Comparison of ENCODE assay signal across 17 cellular contexts in the genomic region with DNA sequence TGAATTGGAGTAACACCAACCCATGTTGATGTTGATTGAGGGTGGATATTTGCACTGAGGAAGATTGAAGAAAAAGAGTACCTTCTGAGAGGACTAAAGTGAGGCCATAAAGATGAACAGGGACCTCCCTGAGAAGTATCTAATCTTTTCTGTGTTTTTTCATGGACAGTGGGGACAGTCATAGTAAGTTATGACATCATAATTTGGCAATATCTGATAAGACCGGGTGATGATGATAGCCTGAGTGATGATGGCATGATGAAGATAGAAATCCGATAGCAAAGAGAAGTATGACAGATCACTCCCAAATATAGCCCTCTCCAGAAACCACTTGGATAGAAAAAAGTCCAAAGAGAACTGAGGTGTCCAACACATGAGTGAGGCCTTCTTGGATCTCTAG. TPM values are rescaled to one million over a fixed set of nuclear protein-coding genes. Genes with fewer than 3 reads are reported as not detected.
A peak's percentile ranks its signal among the peaks of the same experiment; 100 is the strongest.
DNase-seq lines count a peak whose midpoint lies in the region; ATAC-seq, FAIRE-seq and TF ChIP-seq lines count a peak whose summit lies in the region.
"Had no signal": no experiment of that assay in that cellular context is flagged by ENCODE, and none has a peak within 500 bp of the region (broad histone marks: within the 10 kb centered on the region; RNA-seq: fewer than 3 reads in every experiment).

No MANE protein-coding gene starts in this region.

- H3K4me2 ChIP-seq in K562 (ENCODE audit: insufficient read depth, low read length), result no peak overlapping the region
- H3K4me2 ChIP-seq in PC-3 (ENCODE audit: low read length), result no peak overlapping the region
- H3K4me2 ChIP-seq: GM23338 had no signal

- H3K27me3 Mint-ChIP-seq in neural crest cell (ENCODE audit: low read depth), result peaks cover 6% of the 10 kb centered on the region

- H3K27ac Mint-ChIP-seq in neural crest cell (ENCODE audit: unreplicated experiment), result no peak overlapping the region
- H3K27ac Mint-ChIP-seq: CD8-positive, alpha-beta T cell; GM23338; H9; HFFc6 had no signal

- TF ChIP-seq POLR2A in K562 (conservative IDR thresholded peaks at IDR 0.05), result no peak

- peaks cover 15 to 17% of the 10 kb centered on the region in 2 experiments for H3K36me3 ChIP-seq in HEK293 (ENCODE audit: control insufficient read depth in 2 of 2, insufficient read depth in 1 of 2, low read length in 2 of 2)
- peaks cover 26% of the 10 kb centered on the region for H3K36me3 ChIP-seq in K562 (ENCODE audit: control insufficient read depth, insufficient read depth, low read length)
- H3K36me3 ChIP-seq in MG63, result peaks cover 25% of the 10 kb centered on the region
- H3K36me3 ChIP-seq in PC-3 (ENCODE audit: low read depth, low read length), result peaks cover 14% of the 10 kb centered on the region

- BruUV-seq in K562 (replicated peaks; lab: Mats Ljungman, UMichigan) (no TSS peak), PC-3 (replicated peaks; lab: Mats Ljungman, UMichigan) (no TSS peak)

- WGBS in K562 (ENCODE audit: insufficient coverage, low coverage, missing lambda C conversion rate), result 41% methylated on average over 2 of the region's 2 CpGs

- H4K20me1 ChIP-seq in K562 (replicated peaks; ENCODE audit: control insufficient read depth, insufficient read depth, low read length), result peaks cover 9% of the 10 kb centered on the region
- H4K20me1 ChIP-seq in PC-3 (ENCODE audit: low read length), result peaks cover 14% of the 10 kb centered on the region

- H3K9me3 ChIP-seq in HEK293 (ENCODE audit: control insufficient read depth, insufficient read depth, low read depth, low read length) (no peaks in the 10 kb centered on the region), K562 (replicated peaks; ENCODE audit: control insufficient read depth, insufficient read depth, low read depth, low read length) (peaks cover 6% of the 10 kb centered on the region), MG63 (no peaks in the 10 kb centered on the region), PC-3 (ENCODE audit: low read length) (no peaks in the 10 kb centered on the region)
- H3K9me3 ChIP-seq: Caco-2 had no signal

- FAIRE-seq in K562 (lab: Jason Lieb, UNC), result no peak
- FAIRE-seq: G401.6, GM19239 had no signal

- peak overlapping the region; percentile 35 for H3K4me3 Mint-ChIP-seq in neural crest cell
- H3K4me3 Mint-ChIP-seq: CD8-positive, alpha-beta T cell; GM23338; H9; HFFc6 had no signal

- H3K9me1 ChIP-seq in K562 (ENCODE audit: control insufficient read depth, insufficient read depth, low read length), result no peaks in the 10 kb centered on the region

- peaks cover 16% of the 10 kb centered on the region for H3K4me1 Mint-ChIP-seq in neural crest cell

- CTCF ChIA-PET in HEK293 (lab: Yijun Ruan, JAX), result no interaction called here
- CTCF ChIA-PET in K562 (lab: Yijun Ruan, JAX; ENCODE audit: low intra/inter-chr PET ratio), result no interaction called here
- CTCF ChIA-PET in PC-3 (lab: Charles Lee), result no interaction called here

- H3K79me2 ChIP-seq in K562 (ENCODE audit: control insufficient read depth, insufficient read depth, low read length) (peaks cover 34% of the 10 kb centered on the region), PC-3 (ENCODE audit: low read length) (peaks cover 35% of the 10 kb centered on the region)

- peaks cover 4% of the 10 kb centered on the region for H3K36me3 Mint-ChIP-seq in neural crest cell (ENCODE audit: low read depth)

- H2AFZ ChIP-seq in K562 (ENCODE audit: low read depth, low read length), result no peak overlapping the region
- H2AFZ ChIP-seq in PC-3 (ENCODE audit: low read length), result no peak overlapping the region
- H2AFZ ChIP-seq: GM23338 had no signal

- DNase-seq in K562 (ENCODE audit: extremely low read depth in 1 of 4, low spot score in 3 of 4), result no peak
- no peak for DNase-seq in neural crest cell (ENCODE audit: low read depth, low spot score)
- no peak for DNase-seq in MG63
- no peak for DNase-seq in PC-3
- DNase-seq: C1 segment of cervical spinal cord; Caco-2; CD8-positive, alpha-beta T cell; DMS153; DND-41; H9; HFFc6 had no signal

- H3K27ac ChIP-seq in HEK293 (ENCODE audit: extremely low read depth, low read depth, low read length) (no peak overlapping the region), K562 (ENCODE audit: extremely low read depth, low read depth, low read length) (no peak overlapping the region), PC-3 (ENCODE audit: low read length) (no peak overlapping the region)

- H3K9ac ChIP-seq in K562 (ENCODE audit: insufficient read depth in 1 of 2, low read depth in 2 of 2, low read length in 2 of 2) (no peak overlapping the region), PC-3 (ENCODE audit: low read length) (no peak overlapping the region)

- ATAC-seq in K562 (no peak), PC-3 (no peak), GM19397 (IDR thresholded peaks at IDR 0.05; ENCODE audit: unreplicated experiment) (no peak)
- ATAC-seq: CD8-positive, alpha-beta T cell; GM23338; HCT116 had no signal

- no peak overlapping the region for H3K4me3 ChIP-seq in HEK293 (ENCODE audit: low read depth, low read length)
- no peak overlapping the region for H3K4me3 ChIP-seq in K562
- H3K4me3 ChIP-seq in MG63, result no peak overlapping the region
- H3K4me3 ChIP-seq in PC-3 (ENCODE audit: low read length), result no peak overlapping the region
- H3K4me3 ChIP-seq: GM23338 had no signal

- peaks cover 6% of the 10 kb centered on the region for H3K9me3 Mint-ChIP-seq in neural crest cell
- H3K9me3 Mint-ChIP-seq: CD8-positive, alpha-beta T cell; GM23338; H9; HFFc6 had no signal

- no peaks in the 10 kb centered on the region for H3K4me1 ChIP-seq in HEK293 (ENCODE audit: control insufficient read depth, insufficient read depth, low read length)
- peaks cover 9 to 19% of the 10 kb centered on the region in 2 experiments for H3K4me1 ChIP-seq in K562 (replicated peaks in 1 of 2; ENCODE audit: control insufficient read depth in 2 of 2, insufficient read depth in 2 of 2, low read length in 2 of 2)
- peaks cover 21% of the 10 kb centered on the region for H3K4me1 ChIP-seq in PC-3 (ENCODE audit: insufficient read depth, low read length)

- no peak for TF ChIP-seq RAD21 in K562 (CRISPR knock-in tag; conservative IDR thresholded peaks at IDR 0.05 in 1 of 2, IDR thresholded peaks at IDR 0.05 in 1 of 2)

- H3K27me3 ChIP-seq in K562 (ENCODE audit: control insufficient read depth in 2 of 2, insufficient read depth in 2 of 2, low read length in 2 of 2), result no peaks in the 10 kb centered on the region
- no peaks in the 10 kb centered on the region for H3K27me3 ChIP-seq in MG63
- H3K27me3 ChIP-seq in PC-3 (ENCODE audit: low read length), result no peaks in the 10 kb centered on the region

- TF ChIP-seq EP300 in K562 (IDR thresholded peaks at IDR 0.05; ENCODE audit: low read length), result no peak

- no peaks in the 10 kb centered on the region for H3K9me2 ChIP-seq in PC-3 (replicated peaks; ENCODE audit: low read length)

- intact Hi-C loops in K562 (cut with micrococcal nuclease) (no loop called here), PC-3 (cut with micrococcal nuclease) (no loop called here)

- in situ Hi-C loops in K562 (cut with MboI), result no loop called here

- no peaks in the 10 kb centered on the region for H3F3A ChIP-seq in PC-3 (ENCODE audit: low read length, unreplicated experiment)

- TF ChIP-seq CTCF in HEK293 (tag by site-specific recombination; IDR thresholded peaks at IDR 0.05) (no peak), K562 (IDR thresholded peaks at IDR 0.05 in 2 of 3, conservative IDR thresholded peaks at IDR 0.05 in 1 of 3; ENCODE audit: insufficient read depth in 2 of 3, low read depth in 1 of 3, low read length in 3 of 3) (no peak), neural crest cell (conservative IDR thresholded peaks at IDR 0.05) (no peak), PC-3 (conservative IDR thresholded peaks at IDR 0.05; ENCODE audit: low read depth, low read length) (no peak)

- POLR2A ChIA-PET in HEK293 (lab: Yijun Ruan, JAX) (no interaction called here), K562 (lab: Yijun Ruan, JAX) (interaction anchor here (2.4 kb wide), 1 partner anchor 10 kb away, joined by 6 read pairs; no protein-coding TSS in a partner anchor), PC-3 (lab: Charles Lee; ENCODE audit: unreplicated experiment) (no interaction called here)

RNA-seq across cellular contexts. Expression of gene ATP5MC3, which starts 2.2 kb away (rescaled TPM):
- total RNA-seq in K562 (2011; cell fraction: chromatin; rRNA removed; ENCODE audit: low replicate concordance), result 119 and 169 TPM in 2 replicates
- total RNA-seq in K562 (2011; cell fraction: nucleolus; rRNA removed), result 177 TPM in 2 replicates
- total RNA-seq in K562 (2011; cell fraction: nucleoplasm; rRNA removed), result 238 and 310 TPM in 2 replicates
- total RNA-seq in K562 (2014; rRNA removed), result 423 and 490 TPM in 2 replicates
- 861 and 911 TPM in 2 replicates for total RNA-seq in K562 (2014; rRNA removed; fragmentation: Illumina TruSeq; extraction: Trizol)
- 903 and 937 TPM in 2 replicates for total RNA-seq in K562 (2015; rRNA removed; fragmentation: Illumina TruSeq; extraction: Trizol)
- total RNA-seq in K562 (2021), result 1,012 and 1,047 TPM in 2 replicates
- 1,955 and 2,565 TPM in 2 replicates for polyA plus RNA-seq in K562 (2011; rRNA removed)
- polyA plus RNA-seq in K562 (2011; cell fraction: cytosol; rRNA removed), result 1,526 and 2,318 TPM in 2 replicates
- 453 and 732 TPM in 2 replicates for polyA plus RNA-seq in K562 (2011; cell fraction: nucleus; rRNA removed)
- 769 and 1,624 TPM in 2 replicates for polyA plus RNA-seq in K562 (2012)
- 739 and 828 TPM in 2 replicates for polyA plus RNA-seq in K562 (2014; fragmentation: Illumina TruSeq; extraction: Trizol)
- polyA plus RNA-seq in K562 (2014; fragmentation: Nextera tagmentation; extraction: Ambion mirVana), result 1,000 to 10,000 TPM; 1,166 to 1,324 TPM
- polyA plus RNA-seq in K562 (2014; rRNA removed), result 1,049 and 1,136 TPM in 2 replicates
- polyA minus RNA-seq in K562 (2011; rRNA and poly(A)+ RNA removed), result 723 and 830 TPM in 2 replicates
- polyA minus RNA-seq in K562 (2011; cell fraction: cytosol; rRNA and poly(A)+ RNA removed), result 258 and 278 TPM in 2 replicates
- 92.5 and 176 TPM in 2 replicates for polyA minus RNA-seq in K562 (2011; cell fraction: nucleus; rRNA and poly(A)+ RNA removed)
- 268 and 281 TPM in 2 replicates for total RNA-seq in neural crest cell
- total RNA-seq in MG63 (2014; rRNA removed; shearing (Covaris generic); ENCODE audit: low replicate concordance), result 207 and 228 TPM in 2 replicates
- total RNA-seq in PC-3 (2014; rRNA removed), result 214 and 254 TPM in 2 replicates

RNA-seq across cellular contexts. Expression of gene ATF2, which starts 15.7 kb away (rescaled TPM):
- 149 and 280 TPM in 2 replicates for total RNA-seq in K562 (2011; cell fraction: chromatin; rRNA removed; ENCODE audit: low replicate concordance)
- 69.7 and 96.6 TPM in 2 replicates for total RNA-seq in K562 (2011; cell fraction: nucleolus; rRNA removed)
- 106 and 153 TPM in 2 replicates for total RNA-seq in K562 (2011; cell fraction: nucleoplasm; rRNA removed)
- 26.2 and 28.0 TPM in 2 replicates for total RNA-seq in K562 (2014; rRNA removed)
- total RNA-seq in K562 (2014; rRNA removed; fragmentation: Illumina TruSeq; extraction: Trizol), result 60.5 and 65.4 TPM in 2 replicates
- total RNA-seq in K562 (2015; rRNA removed; fragmentation: Illumina TruSeq; extraction: Trizol), result 65.6 and 71.6 TPM in 2 replicates
- 45.9 and 52.9 TPM in 2 replicates for total RNA-seq in K562 (2021)
- polyA plus RNA-seq in K562 (2011; rRNA removed), result 111 and 113 TPM in 2 replicates
- polyA plus RNA-seq in K562 (2011; cell fraction: cytosol; rRNA removed), result 63.7 and 80.3 TPM in 2 replicates
- polyA plus RNA-seq in K562 (2011; cell fraction: nucleus; rRNA removed), result 91.0 and 105 TPM in 2 replicates
- polyA plus RNA-seq in K562 (2012), result 29.7 and 32.5 TPM in 2 replicates
- 47.0 and 59.0 TPM in 2 replicates for polyA plus RNA-seq in K562 (2014; fragmentation: Illumina TruSeq; extraction: Trizol)
- 10 to 100 TPM; 24.2 to 33.3 TPM for polyA plus RNA-seq in K562 (2014; fragmentation: Nextera tagmentation; extraction: Ambion mirVana)
- polyA plus RNA-seq in K562 (2014; rRNA removed), result 30.6 and 32.2 TPM in 2 replicates
- polyA minus RNA-seq in K562 (2011; rRNA and poly(A)+ RNA removed), result 191 and 199 TPM in 2 replicates
- 56.7 and 60.6 TPM in 2 replicates for polyA minus RNA-seq in K562 (2011; cell fraction: cytosol; rRNA and poly(A)+ RNA removed)
- polyA minus RNA-seq in K562 (2011; cell fraction: nucleus; rRNA and poly(A)+ RNA removed), result 115 and 192 TPM in 2 replicates
- 77.8 and 78.8 TPM in 2 replicates for total RNA-seq in neural crest cell
- total RNA-seq in MG63 (2014; rRNA removed; shearing (Covaris generic); ENCODE audit: low replicate concordance), result 18.4 and 33.4 TPM in 2 replicates
- total RNA-seq in PC-3 (2014; rRNA removed), result 12.6 and 15.0 TPM in 2 replicates

Comparison
In these comparisons a context has a peak if more than half of its experiments do, and no peak if none do; other contexts are left out.
1. Of the 44 proteins assayed by ChIP-seq in both K562 and HEK293: peak only in K562: none; only in HEK293: ATF2; in both: none; in neither: 43.